ENCODE assay signal across 24 cellular contexts in genomic region chr11:10695821-10696220, GRCh38. TPM values are rescaled to one million over a fixed set of nuclear protein-coding genes. Genes with fewer than 3 reads are reported as not detected.
DNase-seq lines count a peak whose midpoint lies in the region; ATAC-seq, FAIRE-seq and TF ChIP-seq lines count a peak whose summit lies in the region.
"Had no signal": no experiment of that assay in that cellular context is flagged by ENCODE, and none has a peak within 500 bp of the region (broad histone marks: within the 10 kb centered on the region; RNA-seq: fewer than 3 reads in every experiment).

No MANE protein-coding gene starts in this region.

- intact Hi-C loops in tibial artery (cut with DNase I; ENCODE audit: low total_unique reads), result no loop called here

- no peak for ATAC-seq in stimulated activated naive CD8-positive, alpha-beta T cell treated with anti-CD3 and anti-CD28 coated beads, Interleukin-15, amount 100 ng/mL, for 72 hours
- ATAC-seq: CD8-positive, alpha-beta T cell had no signal

- TF ChIP-seq CTCF in HFFc6 (IDR thresholded peaks at IDR 0.05) (no peak), tibial artery (IDR thresholded peaks at IDR 0.05) (no peak)

- no peaks in the 10 kb centered on the region for H3K9me3 ChIP-seq in tibial artery

- no peak overlapping the region for H3K4me3 ChIP-seq in tibial artery
- H3K4me3 ChIP-seq: BLaER1 had no signal

- peaks cover 22% of the 10 kb centered on the region for H3K9me3 Mint-ChIP-seq in HFFc6
- H3K9me3 Mint-ChIP-seq in stimulated activated naive CD8-positive, alpha-beta T cell treated with anti-CD3 and anti-CD28 coated beads, Interleukin-15, amount 100 ng/mL, for 72 hours, result no peaks in the 10 kb centered on the region
- no peaks in the 10 kb centered on the region for H3K9me3 Mint-ChIP-seq in immature natural killer cell
- H3K9me3 Mint-ChIP-seq: CD8-positive, alpha-beta T cell had no signal

- H3K27me3 Mint-ChIP-seq in HFFc6 (ENCODE audit: insufficient read depth) (peaks cover 3% of the 10 kb centered on the region), immature natural killer cell (ENCODE audit: low read depth in 3 of 3) (peaks cover 0 to 7% (median 2%) of the 10 kb centered on the region in 3 donors)
- H3K27me3 Mint-ChIP-seq in stimulated activated naive CD8-positive, alpha-beta T cell treated with anti-CD3 and anti-CD28 coated beads, Interleukin-15, amount 100 ng/mL, for 72 hours, result peaks cover 43% of the 10 kb centered on the region

- H3K4me1 ChIP-seq in tibial artery, result peaks cover 5 to 56% (median 38%) of the 10 kb centered on the region in 4 donors

- peak; percentile 94 for FAIRE-seq in endometrium (lab: Jason Lieb, UNC)
- FAIRE-seq: D721Med, HTR-8/SVneo, RCC 7860 had no signal

- no peaks in the 10 kb centered on the region for H3K36me3 ChIP-seq in tibial artery
- H3K36me3 ChIP-seq: BLaER1 had no signal

- H3K4me1 Mint-ChIP-seq in HFFc6 (ENCODE audit: low read depth) (peaks cover 62% of the 10 kb centered on the region), immature natural killer cell (no peaks in the 10 kb centered on the region)
- H3K4me1 Mint-ChIP-seq in stimulated activated naive CD8-positive, alpha-beta T cell treated with anti-CD3 and anti-CD28 coated beads, Interleukin-15, amount 100 ng/mL, for 72 hours, result peaks cover 7% of the 10 kb centered on the region

- H3K4me3 Mint-ChIP-seq in HFFc6, result no peak overlapping the region
- no peak overlapping the region for H3K4me3 Mint-ChIP-seq in stimulated activated naive CD8-positive, alpha-beta T cell treated with anti-CD3 and anti-CD28 coated beads, Interleukin-15, amount 100 ng/mL, for 72 hours
- H3K4me3 Mint-ChIP-seq in immature natural killer cell, result no peak overlapping the region
- H3K4me3 Mint-ChIP-seq: CD8-positive, alpha-beta T cell; H9; IgD-negative memory B cell had no signal

- H3K27ac ChIP-seq in tibial artery, result peak overlapping the region; percentile 90 to 99
- H3K27ac ChIP-seq: BLaER1, HL-60 had no signal

- H3K36me3 Mint-ChIP-seq in HFFc6 (ENCODE audit: low read depth) (peaks cover 26% of the 10 kb centered on the region), immature natural killer cell (no peaks in the 10 kb centered on the region)
- H3K36me3 Mint-ChIP-seq: CD8-positive, alpha-beta T cell had no signal

- DNase-seq in HFFc6 (no peak), left kidney (ENCODE audit: low read depth, low spot score) (peak; percentile 61), tibial artery (no peak), NOMO-1 treated with dmso at 0.1 percent for 144 hours (lab: John Stamatoyannopoulos, UW; ENCODE audit: unreplicated experiment) (no peak), kidney glomerular epithelial cell (lab: John Stamatoyannopoulos, UW) (no peak), immature natural killer cell (no peak)
- no peak for DNase-seq in stimulated activated naive CD8-positive, alpha-beta T cell treated with anti-CD3 and anti-CD28 coated beads, Interleukin-15, amount 100 ng/mL, for 72 hours
- DNase-seq: CD8-positive, alpha-beta T cell; DMS79; H9; NCI-H1694 treated with DMSO at 0.1 percent for 48 hours; NCI-H2107; NCI-H510A; NCI-H748 treated with DMSO at 0.1 percent for 48 hours; NK-92 treated with Interleukin-12 subunit alpha and Interleukin-12 subunit beta, amount 100 ng/mL, for 24 hours; Right ventricle myocardium superior had no signal

- peak overlapping the region; percentile 20 for H3K27ac Mint-ChIP-seq in HFFc6
- no peak overlapping the region for H3K27ac Mint-ChIP-seq in stimulated activated naive CD8-positive, alpha-beta T cell treated with anti-CD3 and anti-CD28 coated beads, Interleukin-15, amount 100 ng/mL, for 72 hours
- no peak overlapping the region for H3K27ac Mint-ChIP-seq in immature natural killer cell
- H3K27ac Mint-ChIP-seq: CD8-positive, alpha-beta T cell; H9; IgD-negative memory B cell had no signal

- H3K27me3 ChIP-seq in tibial artery, result no peaks in the 10 kb centered on the region
- H3K27me3 ChIP-seq: BLaER1 had no signal

RNA-seq across cellular contexts. Expression of gene IRAG1, which starts 2.3 kb away (rescaled TPM):
- total RNA-seq in HFFc6 (2021; fragmentation: NEBNext Ultra II Directional; extraction: Animal tissue kit (Norgen Biotek cat#: 25700)), result 10 to 100 TPM; 35.5 to 73.3 (median 38.2) TPM
- polyA plus RNA-seq in immature natural killer cell, result under 1 TPM in 1 of 3 donors, not detected in 2; 0.41 TPM
- total RNA-seq: CD8-positive, alpha-beta T cell; OCI-LY7 had no signal

RNA-seq across cellular contexts. Expression of gene CTR9, which starts 55.2 kb away (rescaled TPM):
- 10 to 100 TPM; 38.5 to 49.9 (median 44.2) TPM for total RNA-seq in HFFc6 (2021; fragmentation: NEBNext Ultra II Directional; extraction: Animal tissue kit (Norgen Biotek cat#: 25700))
- polyA plus RNA-seq in immature natural killer cell, result 10 to 100 TPM; 32.6 to 68.0 (median 43.2) TPM
